Comparison of ENCODE assay signal across 24 cellular contexts in genomic region chr6:113824411-113824810, GRCh38. TPM values are rescaled to one million over a fixed set of nuclear protein-coding genes. Genes with fewer than 3 reads are reported as not detected.
DNase-seq lines count a peak whose midpoint lies in the region; ATAC-seq and TF ChIP-seq lines count a peak whose summit lies in the region.
"Had no signal": no experiment of that assay in that cellular context is flagged by ENCODE, and none has a peak within 500 bp of the region (broad histone marks: within the 10 kb centered on the region; RNA-seq: fewer than 3 reads in every experiment).

No MANE protein-coding gene starts in this region.

- H3K36me3 ChIP-seq in fibroblast of lung (ENCODE audit: control insufficient read depth, insufficient read depth, low read length): no peaks in the 10 kb centered on the region
- H3K36me3 ChIP-seq in H7 (replicated peaks; ENCODE audit: control insufficient read depth, insufficient read depth, low read length): no peaks in the 10 kb centered on the region

- H3K4me1 Mint-ChIP-seq in neural crest cell: peaks cover 27% of the 10 kb centered on the region
- H3K4me1 Mint-ChIP-seq in stimulated activated naive CD8-positive, alpha-beta T cell treated with anti-CD3 and anti-CD28 coated beads, Interleukin-15, amount 100 ng/mL, for 72 hours: no peaks in the 10 kb centered on the region

- no peaks in the 10 kb centered on the region for H3K9me3 ChIP-seq in fibroblast of lung (ENCODE audit: control insufficient read depth, insufficient read depth, low read depth, low read length)
- H3K9me3 ChIP-seq: A549 had no signal

- no peaks in the 10 kb centered on the region for H3K36me3 Mint-ChIP-seq in neural crest cell (ENCODE audit: low read depth)

- peaks cover 4% of the 10 kb centered on the region for H3K4me1 ChIP-seq in fibroblast of lung (ENCODE audit: control insufficient read depth, extremely low read depth, insufficient read depth, low read length)
- H3K4me1 ChIP-seq: parathyroid adenoma had no signal

- no peaks in the 10 kb centered on the region for H3K79me2 ChIP-seq in fibroblast of lung (ENCODE audit: control insufficient read depth, insufficient read depth, low read length)
- H3K79me2 ChIP-seq: parathyroid adenoma had no signal

- no peak overlapping the region for H2AFZ ChIP-seq in fibroblast of lung (ENCODE audit: low read length)
- H2AFZ ChIP-seq: parathyroid adenoma had no signal

- no peaks in the 10 kb centered on the region for H3K27me3 Mint-ChIP-seq in neural crest cell (ENCODE audit: low read depth)
- H3K27me3 Mint-ChIP-seq in stimulated activated naive CD8-positive, alpha-beta T cell treated with anti-CD3 and anti-CD28 coated beads, Interleukin-15, amount 100 ng/mL, for 72 hours: peaks cover 61% of the 10 kb centered on the region
- H3K27me3 Mint-ChIP-seq: IgD-negative memory B cell had no signal

- peak overlapping the region; percentile 47 for H3K4me3 Mint-ChIP-seq in neural crest cell
- no peak overlapping the region for H3K4me3 Mint-ChIP-seq in stimulated activated naive CD8-positive, alpha-beta T cell treated with anti-CD3 and anti-CD28 coated beads, Interleukin-15, amount 100 ng/mL, for 72 hours
- H3K4me3 Mint-ChIP-seq: IgD-negative memory B cell had no signal

- H3K4me3 ChIP-seq in AG10803 (ENCODE audit: low read length) (no peak overlapping the region), fibroblast of lung (replicated peaks in 1 of 4; ENCODE audit: control extremely low read depth in 1 of 4, insufficient read depth in 1 of 4, low read depth in 3 of 4, low read length in 4 of 4) (no peak overlapping the region), H7 (ENCODE audit: insufficient read depth, low read depth, low read length) (no peak overlapping the region)
- H3K4me3 ChIP-seq: A549, smooth muscle cell had no signal

- no peak overlapping the region for H3K9ac ChIP-seq in fibroblast of lung (ENCODE audit: insufficient read depth, low read length)
- H3K9ac ChIP-seq: parathyroid adenoma had no signal

- ATAC-seq in stimulated activated naive CD8-positive, alpha-beta T cell treated with anti-CD3 and anti-CD28 coated beads, Interleukin-15, amount 100 ng/mL, for 72 hours: no peak
- ATAC-seq: A549 had no signal

- peak overlapping the region; percentile 39 for H3K4me2 ChIP-seq in fibroblast of lung (ENCODE audit: extremely low read depth, insufficient read depth, low read length)
- H3K4me2 ChIP-seq: A549, smooth muscle cell had no signal

- peak overlapping the region; percentile 48 for H3K27ac Mint-ChIP-seq in neural crest cell (ENCODE audit: unreplicated experiment)
- no peak overlapping the region for H3K27ac Mint-ChIP-seq in stimulated activated naive CD8-positive, alpha-beta T cell treated with anti-CD3 and anti-CD28 coated beads, Interleukin-15, amount 100 ng/mL, for 72 hours
- H3K27ac Mint-ChIP-seq: IgD-negative memory B cell had no signal

- no peaks in the 10 kb centered on the region for H4K20me1 ChIP-seq in fibroblast of lung (ENCODE audit: control insufficient read depth, extremely low read depth, insufficient read depth, low read length)

- H3K9me3 Mint-ChIP-seq in neural crest cell: no peaks in the 10 kb centered on the region
- no peaks in the 10 kb centered on the region for H3K9me3 Mint-ChIP-seq in stimulated activated naive CD8-positive, alpha-beta T cell treated with anti-CD3 and anti-CD28 coated beads, Interleukin-15, amount 100 ng/mL, for 72 hours
- H3K9me3 Mint-ChIP-seq: IgD-negative memory B cell had no signal

- H3K27me3 ChIP-seq in fibroblast of lung (ENCODE audit: control insufficient read depth, insufficient read depth, low read length) (no peaks in the 10 kb centered on the region), H7 (ENCODE audit: control insufficient read depth, insufficient read depth, low read length) (no peaks in the 10 kb centered on the region)

- no peak overlapping the region for H3K27ac ChIP-seq in fibroblast of lung (ENCODE audit: insufficient read depth, low read length)
- H3K27ac ChIP-seq: A549, C4-2B, parathyroid adenoma had no signal

- TF ChIP-seq CTCF in AG10803 (conservative IDR thresholded peaks at IDR 0.05; ENCODE audit: low read length): no peak
- no peak for TF ChIP-seq CTCF in fibroblast of lung (conservative IDR thresholded peaks at IDR 0.05 in 1 of 2, IDR thresholded peaks at IDR 0.05 in 1 of 2; ENCODE audit: low read depth in 1 of 2, low read length in 2 of 2)
- TF ChIP-seq CTCF in neural crest cell (conservative IDR thresholded peaks at IDR 0.05): no peak

- peak; percentile 41 for DNase-seq in AG10803 (ENCODE audit: low read depth)
- DNase-seq in RPMI7951 (ENCODE audit: low read depth): peak; percentile 81
- peak; percentile 64 to 65 for DNase-seq in fibroblast of lung (ENCODE audit: low read depth in 2 of 2)
- no peak for DNase-seq in neural crest cell (ENCODE audit: low read depth, low spot score)
- DNase-seq in HuH-7.5 (ENCODE audit: low spot score): no peak
- DNase-seq in stimulated activated naive CD8-positive, alpha-beta T cell treated with anti-CD3 and anti-CD28 coated beads, Interleukin-15, amount 100 ng/mL, for 72 hours: no peak
- no peak for DNase-seq in GOT3 (lab: John Stamatoyannopoulos, UW)
- DNase-seq in H7: no peak
- DNase-seq: activated CD4-positive, alpha-beta T cell treated with anti-CD3 and anti-CD28 coated beads, Interleukin-2, amount 50 U/mL, for 4 hours; activated naive CD4-positive, alpha-beta T cell treated with Interleukin-2 at 50 U/mL for 16 hours; activated T-cell treated with anti-CD3 and anti-CD28 coated beads for 4 hours; aorta; cortex of kidney; DMS153; MV-4-11; NCI-H2081 treated with DMSO at 0.1 percent for 48 hours; NCI-H526; SHP77; stimulated activated CD4-positive, alpha-beta T cell treated with anti-CD3 and anti-CD28 coated beads, Interleukin-4, amount 100 ng/mL, for 4 hours had no signal

RNA-seq across cellular contexts. Expression of gene MARCKS, which starts 32.7 kb away (rescaled TPM):
- total RNA-seq in RPMI7951 (2014; rRNA removed; shearing (Covaris generic)): 130 and 168 TPM in 2 replicates
- total RNA-seq in fibroblast of lung: 81.7 and 103 TPM in 2 replicates
- polyA plus RNA-seq in fibroblast of lung: 115 and 121 TPM in 2 replicates
- polyA plus RNA-seq in fibroblast of lung (2012): 112 and 129 TPM in 2 replicates
- 6.3 and 8.8 TPM in 2 replicates for polyA minus RNA-seq in fibroblast of lung (ENCODE audit: low replicate concordance)
- 376 and 380 TPM in 2 replicates for total RNA-seq in neural crest cell
- total RNA-seq in H7 (2014; rRNA removed; shearing (Covaris generic)): 91.0 and 92.7 TPM in 2 replicates

Comparison
In these comparisons a context has a peak if more than half of its experiments do, and no peak if none do; other contexts are left out.
1. DNase-seq: peak in AG10803 (single experiment), RPMI7951 (single experiment) and fibroblast of lung (2 of 2); none in neural crest cell (single experiment), HuH-7.5 (single experiment), stimulated activated naive CD8-positive, alpha-beta T cell treated with anti-CD3 and anti-CD28 coated beads, Interleukin-15, amount 100 ng/mL, for 72 hours (0 of 2), GOT3 (single experiment) and H7 (single experiment).